In genomic region chr16:2518823-2519710, GRCh38 we compare ENCODE assay signal across 9 cellular contexts. TPM values are rescaled to one million over a fixed set of nuclear protein-coding genes. Genes with fewer than 3 reads are reported as not detected.
A peak's percentile ranks its signal among the peaks of the same experiment; 100 is the strongest.
DNase-seq lines count a peak whose midpoint lies in the region; ATAC-seq and TF ChIP-seq lines count a peak whose summit lies in the region.
"Had no signal": no experiment of that assay in that cellular context is flagged by ENCODE, and none has a peak within 500 bp of the region (broad histone marks: within the 10 kb centered on the region; RNA-seq: fewer than 3 reads in every experiment).

No MANE protein-coding gene starts in this region.

- intact Hi-C loops in dendritic cell treated with granulocyte-macrophage colony-stimulating factor and Interleukin-4, amounts not matched to agents 40 ng/mL and 50 ng/mL, for 4 days (cut with micrococcal nuclease), result no loop called here
- intact Hi-C loops in upper lobe of right lung (cut with DNase I), result no loop called here

- H3K36me3 Mint-ChIP-seq in activated T-cell treated with anti-CD3 and anti-CD28 coated beads, Interleukin-2, amount 50 U/mL, for 24 hours (ENCODE audit: low read depth), result peaks cover 63% of the 10 kb centered on the region
- H3K36me3 Mint-ChIP-seq in dendritic cell treated with granulocyte-macrophage colony-stimulating factor and Interleukin-4, amounts not matched to agents 40 ng/mL and 50 ng/mL, for 4 days (ENCODE audit: low read depth), result peaks cover 97% of the 10 kb centered on the region
- H3K36me3 Mint-ChIP-seq in naive B cell, result peaks cover 0 to 13% of the 10 kb centered on the region in 2 donors

- H3K4me1 Mint-ChIP-seq in activated T-cell treated with anti-CD3 and anti-CD28 coated beads, Interleukin-2, amount 50 U/mL, for 24 hours (ENCODE audit: low read depth), result peaks cover 58% of the 10 kb centered on the region
- peaks cover 72% of the 10 kb centered on the region for H3K4me1 Mint-ChIP-seq in dendritic cell treated with granulocyte-macrophage colony-stimulating factor and Interleukin-4, amounts not matched to agents 40 ng/mL and 50 ng/mL, for 4 days (ENCODE audit: low read depth)
- peaks cover 56 to 74% (median 69%) of the 10 kb centered on the region in 3 donors for H3K4me1 Mint-ChIP-seq in naive B cell

- H3K27ac Mint-ChIP-seq in activated T-cell treated with anti-CD3 and anti-CD28 coated beads, Interleukin-2, amount 50 U/mL, for 24 hours, result peak overlapping the region; percentile 97
- H3K27ac Mint-ChIP-seq in dendritic cell treated with granulocyte-macrophage colony-stimulating factor and Interleukin-4, amounts not matched to agents 40 ng/mL and 50 ng/mL, for 4 days, result peak overlapping the region; percentile 99
- H3K27ac Mint-ChIP-seq in naive B cell, result peak overlapping the region; percentile 97 to 99 (median 99)

- H3K9me3 ChIP-seq in upper lobe of right lung, result no peaks in the 10 kb centered on the region

- H3K36me3 ChIP-seq in upper lobe of right lung, result peaks cover 29% of the 10 kb centered on the region

- H3K4me1 ChIP-seq in upper lobe of right lung, result peaks cover 57% of the 10 kb centered on the region

- no peak for TF ChIP-seq CTCF in upper lobe of right lung (IDR thresholded peaks at IDR 0.05)

- H3K27me3 ChIP-seq in upper lobe of right lung, result no peaks in the 10 kb centered on the region

- ATAC-seq in naive B cell (ENCODE audit: low read depth in 2 of 2) (no peak), upper lobe of right lung (no peak), GM18861 (IDR thresholded peaks at IDR 0.05; ENCODE audit: unreplicated experiment) (no peak), HG02852 (IDR thresholded peaks at IDR 0.05; ENCODE audit: unreplicated experiment) (no peak)

- no peaks in the 10 kb centered on the region for H3K9me3 Mint-ChIP-seq in activated T-cell treated with anti-CD3 and anti-CD28 coated beads, Interleukin-2, amount 50 U/mL, for 24 hours
- H3K9me3 Mint-ChIP-seq in dendritic cell treated with granulocyte-macrophage colony-stimulating factor and Interleukin-4, amounts not matched to agents 40 ng/mL and 50 ng/mL, for 4 days, result no peaks in the 10 kb centered on the region
- H3K9me3 Mint-ChIP-seq in naive B cell, result peaks cover 0 to 3% (median 0%) of the 10 kb centered on the region in 7 donors

- no peak for DNase-seq in activated T-cell treated with anti-CD3 and anti-CD28 coated beads, Interleukin-2, amount 50 U/mL, for 24 hours
- DNase-seq in activated T-cell treated with anti-CD3 and anti-CD28 coated beads, Interleukin-2, amount 50 U/mL, for 1 hour, result no peak
- no peak for DNase-seq in naive B cell
- DNase-seq in upper lobe of right lung, result peak; percentile 70
- no peak for DNase-seq in AML-193 (lab: John Stamatoyannopoulos, UW)
- DNase-seq: stimulated activated naive CD4-positive, alpha-beta T cell treated with Interleukin-2 at 50 U/mL for 16 hours had no signal

- peak overlapping the region; percentile 70 for H3K27ac ChIP-seq in upper lobe of right lung

- no peaks in the 10 kb centered on the region for H3K27me3 Mint-ChIP-seq in activated T-cell treated with anti-CD3 and anti-CD28 coated beads, Interleukin-2, amount 50 U/mL, for 24 hours
- no peaks in the 10 kb centered on the region for H3K27me3 Mint-ChIP-seq in dendritic cell treated with granulocyte-macrophage colony-stimulating factor and Interleukin-4, amounts not matched to agents 40 ng/mL and 50 ng/mL, for 4 days
- no peaks in the 10 kb centered on the region for H3K27me3 Mint-ChIP-seq in naive B cell

- peak overlapping the region; percentile 67 for H3K4me3 ChIP-seq in upper lobe of right lung

- H3K4me3 Mint-ChIP-seq in activated T-cell treated with anti-CD3 and anti-CD28 coated beads, Interleukin-2, amount 50 U/mL, for 24 hours, result peak overlapping the region; percentile 72
- peak overlapping the region; percentile 91 for H3K4me3 Mint-ChIP-seq in dendritic cell treated with granulocyte-macrophage colony-stimulating factor and Interleukin-4, amounts not matched to agents 40 ng/mL and 50 ng/mL, for 4 days
- H3K4me3 Mint-ChIP-seq in naive B cell, result peak overlapping the region; percentile 66 to 99 (median 88)

RNA-seq across cellular contexts. Expression of gene AMDHD2, which starts 1.1 kb away (rescaled TPM):
- 10 to 100 TPM; 17.6 to 24.0 (median 20.5) TPM for polyA plus RNA-seq in naive B cell (ENCODE audit: low read depth in 6 of 6)
- 61.7 TPM for total RNA-seq in upper lobe of right lung

RNA-seq across cellular contexts. Expression of gene ATP6V0C, which starts 5.3 kb away (rescaled TPM):
- polyA plus RNA-seq in naive B cell (ENCODE audit: low read depth in 6 of 6), result 100 to 1,000 TPM in 3 of 6 donors, 10 to 100 TPM in 3; 75.4 to 114 (median 98.1) TPM
- 298 TPM for total RNA-seq in upper lobe of right lung

RNA-seq across cellular contexts. Expression of gene CEMP1, which starts 12.1 kb away (rescaled TPM):
- polyA plus RNA-seq in naive B cell (ENCODE audit: low read depth in 6 of 6), result 1 to 10 TPM; 2.4 to 5.7 (median 3.5) TPM
- total RNA-seq in upper lobe of right lung, result 1.4 TPM

RNA-seq across cellular contexts. Expression of gene PDPK1, which starts 18.8 kb away (rescaled TPM):
- polyA plus RNA-seq in naive B cell (ENCODE audit: low read depth in 6 of 6), result 10 to 100 TPM; 16.7 to 44.8 (median 38.9) TPM
- 90.9 TPM for total RNA-seq in upper lobe of right lung

RNA-seq across cellular contexts. Expression of gene TBC1D24, which starts 44.1 kb away (rescaled TPM):
- 1 to 10 TPM in 4 of 6 donors, under 1 TPM in 2; 0.22 to 3.3 (median 2.5) TPM for polyA plus RNA-seq in naive B cell (ENCODE audit: low read depth in 6 of 6)
- total RNA-seq in upper lobe of right lung, result 43.7 TPM
